13 cellular contexts compared by ENCODE assay signal in the genomic region with DNA sequence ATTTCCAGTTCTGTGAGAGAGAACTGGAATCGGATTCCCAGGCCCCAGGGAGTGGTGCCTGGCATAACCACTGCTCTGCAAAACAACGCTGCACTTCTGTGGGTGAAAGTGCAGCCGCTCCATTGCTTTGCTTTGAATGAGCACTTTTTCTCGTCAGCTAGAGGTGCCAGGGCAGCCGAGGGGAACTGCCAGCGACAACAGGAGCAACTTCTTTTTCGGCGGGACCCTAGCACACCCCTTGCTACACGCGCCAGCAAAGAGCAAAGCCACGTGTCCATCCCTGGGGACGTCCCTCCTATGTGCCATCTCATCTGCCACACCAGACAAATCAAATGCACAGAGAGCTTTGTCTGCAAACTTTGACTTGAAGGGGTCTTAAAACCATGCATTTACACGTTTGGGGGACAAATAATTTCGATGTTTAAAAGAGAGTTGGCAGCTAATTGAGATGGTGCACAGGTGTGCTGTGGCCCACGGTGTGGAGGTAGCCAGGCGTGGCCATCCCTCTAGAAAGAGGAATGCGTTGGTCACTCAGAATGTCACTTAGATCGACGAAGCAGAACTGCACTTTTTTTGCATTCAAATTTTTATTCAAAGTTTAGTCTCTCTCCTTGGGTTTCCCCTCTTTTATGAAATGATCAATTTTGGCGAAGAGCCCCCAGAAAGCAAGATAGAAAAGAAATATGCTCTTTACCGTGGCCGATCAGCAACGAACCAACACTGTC.
DNase-seq lines count a peak whose midpoint lies in the region; ATAC-seq and TF ChIP-seq lines count a peak whose summit lies in the region.
"Had no signal": no experiment of that assay in that cellular context is flagged by ENCODE, and none has a peak within 500 bp of the region (broad histone marks: within the 10 kb centered on the region; RNA-seq: fewer than 3 reads in every experiment).

No MANE protein-coding gene starts in this region.

- TF ChIP-seq POLR2A in ovary (IDR thresholded peaks at IDR 0.05): no peak

- H3K27ac Mint-ChIP-seq in stimulated activated memory B cell treated with anti-CD40 and anti-IgM and Interleukin-4, amounts not matched to agents 10 μg/mL and 1 μg/mL and 100 μg/mL, for 72 hours: peak overlapping the region; percentile 93
- H3K27ac Mint-ChIP-seq: nephron progenitor cell had no signal

- peaks cover 5% of the 10 kb centered on the region for H3K9me3 Mint-ChIP-seq in stimulated activated memory B cell treated with anti-CD40 and anti-IgM and Interleukin-4, amounts not matched to agents 10 μg/mL and 1 μg/mL and 100 μg/mL, for 72 hours
- H3K9me3 Mint-ChIP-seq: activated T-cell treated with anti-CD3 and anti-CD28 coated beads, Interleukin-2, amount 50 U/mL, for 4 hours; nephron progenitor cell had no signal

- peaks cover 15% of the 10 kb centered on the region for H3K36me3 Mint-ChIP-seq in stimulated activated memory B cell treated with anti-CD40 and anti-IgM and Interleukin-4, amounts not matched to agents 10 μg/mL and 1 μg/mL and 100 μg/mL, for 72 hours

- peak overlapping the region; percentile 62 for H3K4me3 Mint-ChIP-seq in stimulated activated memory B cell treated with anti-CD40 and anti-IgM and Interleukin-4, amounts not matched to agents 10 μg/mL and 1 μg/mL and 100 μg/mL, for 72 hours
- H3K4me3 Mint-ChIP-seq: activated T-cell treated with anti-CD3 and anti-CD28 coated beads, Interleukin-2, amount 50 U/mL, for 4 hours; nephron progenitor cell had no signal

- H3K4me1 Mint-ChIP-seq in stimulated activated memory B cell treated with anti-CD40 and anti-IgM and Interleukin-4, amounts not matched to agents 10 μg/mL and 1 μg/mL and 100 μg/mL, for 72 hours: peaks cover 73% of the 10 kb centered on the region

- no peaks in the 10 kb centered on the region for H3K27me3 ChIP-seq in ovary

- H3K4me1 ChIP-seq in ovary (ENCODE audit: insufficient read depth): peaks cover 3% of the 10 kb centered on the region

- ATAC-seq in GM19043 (IDR thresholded peaks at IDR 0.05; ENCODE audit: low read depth, unreplicated experiment): peak; percentile 18
- peak; percentile 32 for ATAC-seq in HG02840 (IDR thresholded peaks at IDR 0.05; ENCODE audit: low FRiP score, unreplicated experiment)
- peak; percentile 84 for ATAC-seq in stimulated activated memory B cell treated with anti-CD40 and anti-IgM and Interleukin-4, amounts not matched to agents 10 μg/mL and 1 μg/mL and 100 μg/mL, for 72 hours
- ATAC-seq in HG02970 (IDR thresholded peaks at IDR 0.05; ENCODE audit: low FRiP score, unreplicated experiment): no peak
- ATAC-seq: activated T-cell treated with anti-CD3 and anti-CD28 coated beads, Interleukin-2, amount 50 U/mL, for 4 hours; HCT116 had no signal

- H3K27me3 Mint-ChIP-seq in stimulated activated memory B cell treated with anti-CD40 and anti-IgM and Interleukin-4, amounts not matched to agents 10 μg/mL and 1 μg/mL and 100 μg/mL, for 72 hours: no peaks in the 10 kb centered on the region

- H3K36me3 ChIP-seq in ovary: no peaks in the 10 kb centered on the region

- 75 to 85% (median 84%) methylated on average over 23 of the region's 23 CpGs for WGBS in ovary, 3 donors

- H3K27ac ChIP-seq in ovary: no peak overlapping the region

- DNase-seq in NAMALWA (ENCODE audit: low spot score) (peak; percentile 21), G401 (ENCODE audit: low spot score) (no peak), DMS 273 (lab: John Stamatoyannopoulos, UW; ENCODE audit: unreplicated experiment) (no peak), ovary (no peak)
- DNase-seq: activated T-cell treated with anti-CD3 and anti-CD28 coated beads, Interleukin-2, amount 50 U/mL, for 4 hours; NCI-H1694; nephron progenitor cell; SHP77 treated with DMSO at 0.1 percent for 48 hours had no signal

- H3K4me3 ChIP-seq in ovary: no peak overlapping the region

- intact Hi-C loops in ovary (cut with DNase I): loop anchor here in 3 of 4 donors (5.0 kb wide), 1 partner anchor 179 kb away; no protein-coding TSS in a partner anchor

- no peaks in the 10 kb centered on the region for H3K9me3 ChIP-seq in ovary

- in situ Hi-C loops in G401 (cut with HindIII; ENCODE audit: low sequenced_read_pairs): no loop called here

- no peak for TF ChIP-seq EP300 in ovary (IDR thresholded peaks at IDR 0.05)

- no peak for TF ChIP-seq CTCF in ovary (IDR thresholded peaks at IDR 0.05)
